Comparison of ENCODE assay signal across 1 cellular context in genomic region chr14:49584058-49584457, GRCh38.
TF ChIP-seq lines count a peak whose summit lies in the region.

No MANE protein-coding gene starts in this region.

TF ChIP-seq in HEK293, 187 proteins besides CTCF, POLR2A, EP300 and RAD21 (continued from another document):
- TF ChIP-seq PRDM6 (tag by site-specific recombination; IDR thresholded peaks at IDR 0.05) (no peak), ZNF292 (tag by site-specific recombination; IDR thresholded peaks at IDR 0.05; ENCODE audit: borderline replicate concordance, low read depth) (no peak), ZNF157 (tag by site-specific recombination; IDR thresholded peaks at IDR 0.05) (no peak), ZNF48 (tag by site-specific recombination; IDR thresholded peaks at IDR 0.05) (no peak), ZNF830 (tag by site-specific recombination; IDR thresholded peaks at IDR 0.05; ENCODE audit: low read depth) (no peak), TSHZ1 (tag by site-specific recombination; IDR thresholded peaks at IDR 0.05; ENCODE audit: borderline replicate concordance) (no peak)
